9 cellular contexts compared by ENCODE assay signal in genomic region chr11:7442588-7443215, GRCh38. TPM values are rescaled to one million over a fixed set of nuclear protein-coding genes. Genes with fewer than 3 reads are reported as not detected.
DNase-seq lines count a peak whose midpoint lies in the region; ATAC-seq and TF ChIP-seq lines count a peak whose summit lies in the region.
"Had no signal": no experiment of that assay in that cellular context is flagged by ENCODE, and none has a peak within 500 bp of the region (broad histone marks: within the 10 kb centered on the region; RNA-seq: fewer than 3 reads in every experiment).

No MANE protein-coding gene starts in this region.

- H3K27ac ChIP-seq in esophagus muscularis mucosa (replicated peaks in 1 of 4), result no peak overlapping the region

- ATAC-seq in GM18909 (IDR thresholded peaks at IDR 0.05; ENCODE audit: poor library complexity, unreplicated experiment) (peak; percentile 94), HG03103 (IDR thresholded peaks at IDR 0.05; ENCODE audit: low read depth, unreplicated experiment) (peak; percentile 76)
- ATAC-seq in natural killer cell treated with Interleukin-12 subunit alpha and Interleukin-12 subunit beta and Interleukin-15 and Interleukin-18, amount 100 ng/mL, for 72 hours, result peak; percentile 75 to 76
- ATAC-seq in stimulated activated naive B cell treated with anti-CD40 and anti-IgM and Interleukin-4, amounts not matched to agents 10 μg/mL and 1 μg/mL and 100 μg/mL, for 72 hours (replicated peaks), result peak; percentile 89 to 95

- no peaks in the 10 kb centered on the region for H3K27me3 ChIP-seq in esophagus muscularis mucosa

- DNase-seq in CD14-positive monocyte (ENCODE audit: low spot score) (peak; percentile 68), NCI-H82 treated with DMSO at 0.1 percent for 48 hours (lab: John Stamatoyannopoulos, UW; ENCODE audit: unreplicated experiment) (peak; percentile 6), esophagus muscularis mucosa (ENCODE audit: extremely low spot score) (no peak)
- peak; percentile 86 for DNase-seq in activated CD8-positive, alpha-beta memory T cell treated with anti-CD3 and anti-CD28 coated beads, Interleukin-2, amount 50 U/mL, for 48 hours
- peak; percentile 78 for DNase-seq in natural killer cell treated with Interleukin-12 subunit alpha and Interleukin-12 subunit beta and Interleukin-15 and Interleukin-18, amount 100 ng/mL, for 72 hours (ENCODE audit: low spot score)
- peak; percentile 45 for DNase-seq in stimulated activated naive B cell treated with anti-CD40 and anti-IgM and Interleukin-4, amounts not matched to agents 10 μg/mL and 1 μg/mL and 100 μg/mL, for 72 hours

- 44% methylated on average over 6 of the region's 6 CpGs for WGBS in esophagus muscularis mucosa

- H3K4me3 Mint-ChIP-seq in CD14-positive monocyte, result no peak overlapping the region
- no peak overlapping the region for H3K4me3 Mint-ChIP-seq in natural killer cell treated with Interleukin-12 subunit alpha and Interleukin-12 subunit beta and Interleukin-15 and Interleukin-18, amount 100 ng/mL, for 72 hours
- no peak overlapping the region for H3K4me3 Mint-ChIP-seq in stimulated activated naive B cell treated with anti-CD40 and anti-IgM and Interleukin-4, amounts not matched to agents 10 μg/mL and 1 μg/mL and 100 μg/mL, for 72 hours
- H3K4me3 Mint-ChIP-seq: T-helper 1 cell treated with Interleukin-12 subunit alpha and Interleukin-12 subunit beta and Interleukin-4 antibody, amounts not matched to agents 30 μg/mL and 1 μg/mL, for 36 hours had no signal

- H3K36me3 ChIP-seq in esophagus muscularis mucosa, result no peaks in the 10 kb centered on the region

- TF ChIP-seq EP300 in esophagus muscularis mucosa (IDR thresholded peaks at IDR 0.05), result no peak

- H3K27ac Mint-ChIP-seq in CD14-positive monocyte, result no peak overlapping the region
- H3K27ac Mint-ChIP-seq in natural killer cell treated with Interleukin-12 subunit alpha and Interleukin-12 subunit beta and Interleukin-15 and Interleukin-18, amount 100 ng/mL, for 72 hours, result no peak overlapping the region
- H3K27ac Mint-ChIP-seq in stimulated activated naive B cell treated with anti-CD40 and anti-IgM and Interleukin-4, amounts not matched to agents 10 μg/mL and 1 μg/mL and 100 μg/mL, for 72 hours, result no peak overlapping the region
- H3K27ac Mint-ChIP-seq: T-helper 1 cell treated with Interleukin-12 subunit alpha and Interleukin-12 subunit beta and Interleukin-4 antibody, amounts not matched to agents 30 μg/mL and 1 μg/mL, for 36 hours had no signal

- H3K27me3 Mint-ChIP-seq in CD14-positive monocyte (ENCODE audit: low read depth in 3 of 3), result peaks cover 2 to 13% (median 4%) of the 10 kb centered on the region in 3 donors
- peaks cover 0 to 3% of the 10 kb centered on the region in 2 donors for H3K27me3 Mint-ChIP-seq in natural killer cell treated with Interleukin-12 subunit alpha and Interleukin-12 subunit beta and Interleukin-15 and Interleukin-18, amount 100 ng/mL, for 72 hours
- H3K27me3 Mint-ChIP-seq in stimulated activated naive B cell treated with anti-CD40 and anti-IgM and Interleukin-4, amounts not matched to agents 10 μg/mL and 1 μg/mL and 100 μg/mL, for 72 hours, result no peaks in the 10 kb centered on the region

- TF ChIP-seq POLR2A in esophagus muscularis mucosa (IDR thresholded peaks at IDR 0.05; ENCODE audit: low read depth), result no peak

- peaks cover 26% of the 10 kb centered on the region for H3K4me1 Mint-ChIP-seq in CD14-positive monocyte
- no peaks in the 10 kb centered on the region for H3K4me1 Mint-ChIP-seq in natural killer cell treated with Interleukin-12 subunit alpha and Interleukin-12 subunit beta and Interleukin-15 and Interleukin-18, amount 100 ng/mL, for 72 hours (ENCODE audit: low read depth in 2 of 2)
- H3K4me1 Mint-ChIP-seq in stimulated activated naive B cell treated with anti-CD40 and anti-IgM and Interleukin-4, amounts not matched to agents 10 μg/mL and 1 μg/mL and 100 μg/mL, for 72 hours, result no peaks in the 10 kb centered on the region

- no peaks in the 10 kb centered on the region for H3K4me1 ChIP-seq in esophagus muscularis mucosa

- no peaks in the 10 kb centered on the region for H3K9me3 ChIP-seq in esophagus muscularis mucosa

- TF ChIP-seq CTCF in CD14-positive monocyte (IDR thresholded peaks at IDR 0.05) (peak; percentile 89), esophagus muscularis mucosa (IDR thresholded peaks at IDR 0.05) (peak; percentile 66 to 89 (median 73))

- H3K36me3 Mint-ChIP-seq in CD14-positive monocyte, result peaks cover 0 to 9% of the 10 kb centered on the region in 2 donors
- no peaks in the 10 kb centered on the region for H3K36me3 Mint-ChIP-seq in natural killer cell treated with Interleukin-12 subunit alpha and Interleukin-12 subunit beta and Interleukin-15 and Interleukin-18, amount 100 ng/mL, for 72 hours
- peaks cover 0 to 18% of the 10 kb centered on the region in 2 donors for H3K36me3 Mint-ChIP-seq in stimulated activated naive B cell treated with anti-CD40 and anti-IgM and Interleukin-4, amounts not matched to agents 10 μg/mL and 1 μg/mL and 100 μg/mL, for 72 hours

- intact Hi-C loops in CD14-positive monocyte (cut with micrococcal nuclease), result loop anchor here (10.0 kb wide), 3 partner anchors 72 to 348 kb away; partner anchors contain the start of gene PPFIBP2 (in 1 of the 2)
- intact Hi-C loops in esophagus muscularis mucosa (cut with DNase I), result loop anchor here (5.0 kb wide), 1 partner anchor 340 kb away; no protein-coding TSS in a partner anchor

- no peak overlapping the region for H3K4me3 ChIP-seq in esophagus muscularis mucosa

- H3K9me3 Mint-ChIP-seq in CD14-positive monocyte, result peaks cover 0 to 2% (median 0%) of the 10 kb centered on the region in 7 donors
- H3K9me3 Mint-ChIP-seq in natural killer cell treated with Interleukin-12 subunit alpha and Interleukin-12 subunit beta and Interleukin-15 and Interleukin-18, amount 100 ng/mL, for 72 hours, result no peaks in the 10 kb centered on the region
- H3K9me3 Mint-ChIP-seq in stimulated activated naive B cell treated with anti-CD40 and anti-IgM and Interleukin-4, amounts not matched to agents 10 μg/mL and 1 μg/mL and 100 μg/mL, for 72 hours, result no peaks in the 10 kb centered on the region
- H3K9me3 Mint-ChIP-seq: T-helper 1 cell treated with Interleukin-12 subunit alpha and Interleukin-12 subunit beta and Interleukin-4 antibody, amounts not matched to agents 30 μg/mL and 1 μg/mL, for 36 hours had no signal

RNA-seq across cellular contexts. Expression of gene OLFML1, which starts 42.6 kb away (rescaled TPM):
- under 1 TPM; 0.11 to 0.17 TPM for polyA plus RNA-seq in CD14-positive monocyte
- 10 to 100 TPM in 1 of 4 donors, 1 to 10 TPM in 3; 5.6 to 10.8 (median 7.7) TPM for total RNA-seq in esophagus muscularis mucosa
- not detected for total RNA-seq in natural killer cell treated with Interleukin-12 subunit alpha and Interleukin-12 subunit beta and Interleukin-15 and Interleukin-18, amount 100 ng/mL, for 72 hours

Comparison
In these comparisons a context has a peak if more than half of its experiments do, and no peak if none do; other contexts are left out.
1. RNA of gene OLFML1, which starts 42.6 kb away (total RNA-seq): 5.6 to 10.8 TPM in esophagus muscularis mucosa; not detected in natural killer cell treated with Interleukin-12 subunit alpha and Interleukin-12 subunit beta and Interleukin-15 and Interleukin-18, amount 100 ng/mL, for 72 hours; every median in the first group is over 4 times any median in the second.
2. Peak in every context shown above with its lines, with median percentiles within 50 percentile points of each other: ATAC-seq.